In the genomic region with DNA sequence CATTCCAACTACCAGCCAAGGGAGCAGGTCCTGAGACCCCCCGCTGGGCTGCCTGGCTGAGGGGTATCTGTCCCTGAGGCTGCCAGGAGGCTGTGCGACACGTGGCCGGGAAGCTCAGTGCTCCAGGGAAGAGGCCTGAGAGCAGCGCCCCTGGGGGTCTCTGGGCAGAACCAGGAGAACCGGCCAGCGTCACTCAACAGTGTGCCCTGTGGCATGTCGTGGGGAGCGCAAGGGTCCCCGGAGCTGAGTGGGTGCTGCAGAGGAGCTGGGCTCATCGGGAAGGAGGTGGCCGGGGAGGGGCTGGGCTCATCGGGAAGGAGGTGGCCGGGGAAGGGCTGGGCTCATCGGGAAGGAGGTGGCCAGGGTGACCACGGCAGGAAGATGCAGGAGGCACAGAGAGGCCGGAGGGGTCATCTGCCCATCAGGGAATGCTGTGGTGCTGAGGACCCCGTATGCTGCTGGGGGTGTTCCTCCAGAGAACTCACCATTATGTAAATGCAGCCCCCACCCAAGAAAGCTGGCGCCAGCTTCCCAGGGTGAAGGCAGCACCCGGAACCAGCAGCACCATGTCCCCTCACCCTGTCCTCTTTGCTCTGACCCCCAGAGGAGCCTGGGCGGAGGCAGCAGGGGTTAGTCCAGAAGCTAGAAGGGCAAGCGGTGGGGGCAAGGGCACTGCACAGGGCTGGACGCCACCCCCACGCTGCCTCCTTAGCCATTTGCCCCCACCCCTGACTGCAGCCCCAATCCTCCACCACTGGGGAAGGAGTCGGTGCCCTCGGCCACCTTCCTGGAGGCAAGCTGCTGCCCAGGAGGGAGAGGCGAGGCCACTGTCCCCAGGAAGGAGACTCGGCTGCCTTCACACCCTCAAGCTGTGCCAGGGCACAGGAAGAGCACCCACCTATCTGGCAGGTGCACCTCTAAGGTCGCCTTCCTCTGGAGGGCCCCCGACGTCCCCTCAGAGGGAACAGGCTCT, we compare ENCODE assay signal across 25 cellular contexts. TPM values are rescaled to one million over a fixed set of nuclear protein-coding genes. Genes with fewer than 3 reads are reported as not detected.
DNase-seq lines count a peak whose midpoint lies in the region; ATAC-seq and TF ChIP-seq lines count a peak whose summit lies in the region.
"Had no signal": no experiment of that assay in that cellular context is flagged by ENCODE, and none has a peak within 500 bp of the region (broad histone marks: within the 10 kb centered on the region; RNA-seq: fewer than 3 reads in every experiment).

No MANE protein-coding gene starts in this region.

- no peak for ATAC-seq in upper lobe of left lung (ENCODE audit: low FRiP score in 2 of 2)
- ATAC-seq: Panc1 had no signal

- no peak for TF ChIP-seq CTCF in HEK293 (tag by site-specific recombination; IDR thresholded peaks at IDR 0.05)
- TF ChIP-seq CTCF in endodermal cell (conservative IDR thresholded peaks at IDR 0.05), result no peak
- no peak for TF ChIP-seq CTCF in neural progenitor cell (IDR thresholded peaks at IDR 0.05)
- TF ChIP-seq CTCF in upper lobe of left lung (IDR thresholded peaks at IDR 0.05), result no peak
- no peak for TF ChIP-seq CTCF in transverse colon (IDR thresholded peaks at IDR 0.05)

- H3K9me3 ChIP-seq in HEK293 (ENCODE audit: control insufficient read depth, insufficient read depth, low read depth, low read length) (no peaks in the 10 kb centered on the region), endodermal cell (ENCODE audit: control insufficient read depth, low read length) (no peaks in the 10 kb centered on the region), neural progenitor cell (ENCODE audit: low read depth) (no peaks in the 10 kb centered on the region), upper lobe of left lung (no peaks in the 10 kb centered on the region), transverse colon (no peaks in the 10 kb centered on the region)

- TF ChIP-seq POLR2A in upper lobe of left lung (IDR thresholded peaks at IDR 0.05), result no peak
- TF ChIP-seq POLR2A in transverse colon (IDR thresholded peaks at IDR 0.05), result no peak

- H3K36me3 ChIP-seq in HEK293 (ENCODE audit: control insufficient read depth in 2 of 2, insufficient read depth in 1 of 2, low read length in 2 of 2) (no peaks in the 10 kb centered on the region), endodermal cell (ENCODE audit: control insufficient read depth, insufficient read depth, low read length) (no peaks in the 10 kb centered on the region), neural progenitor cell (no peaks in the 10 kb centered on the region), upper lobe of left lung (no peaks in the 10 kb centered on the region), transverse colon (no peaks in the 10 kb centered on the region)

- CTCF ChIA-PET in HEK293 (lab: Yijun Ruan, JAX), result interaction anchor here (0.7 kb wide), 2 partner anchors 19 to 114 kb away, joined by 4 read pairs; no protein-coding TSS in a partner anchor

- no peaks in the 10 kb centered on the region for H3K27me3 ChIP-seq in endodermal cell (ENCODE audit: control insufficient read depth, insufficient read depth, low read length, poor library complexity, severe bottlenecking)
- H3K27me3 ChIP-seq in neural progenitor cell, result no peaks in the 10 kb centered on the region
- no peaks in the 10 kb centered on the region for H3K27me3 ChIP-seq in upper lobe of left lung
- H3K27me3 ChIP-seq in transverse colon, result no peaks in the 10 kb centered on the region

- H3K4me3 Mint-ChIP-seq in endodermal cell (no peak overlapping the region), neural progenitor cell (no peak overlapping the region)
- H3K4me3 Mint-ChIP-seq: CD4-positive, alpha-beta T cell; natural killer cell treated with Interleukin-12 subunit alpha and Interleukin-12 subunit beta and Interleukin-15 and Interleukin-18, amount 100 ng/mL, for 72 hours; stimulated activated naive CD8-positive, alpha-beta T cell treated with anti-CD3 and anti-CD28 coated beads, Interleukin-15, Interleukin-2, amounts not matched to agents 100 ng/mL and 50 ng/mL, for 24 hours had no signal

- TF ChIP-seq EP300 in upper lobe of left lung (IDR thresholded peaks at IDR 0.05) (no peak), transverse colon (IDR thresholded peaks at IDR 0.05; ENCODE audit: low read depth) (no peak)

- H3F3A ChIP-seq in neural progenitor cell (ENCODE audit: low read depth), result no peaks in the 10 kb centered on the region

- intact Hi-C loops in transverse colon (cut with DNase I; ENCODE audit: low total_unique reads), result no loop called here

- H3K27me3 Mint-ChIP-seq in endodermal cell (ENCODE audit: insufficient read depth) (no peaks in the 10 kb centered on the region), neural progenitor cell (ENCODE audit: insufficient read depth, low read depth) (peaks cover 15% of the 10 kb centered on the region)
- H3K27me3 Mint-ChIP-seq: CD4-positive, alpha-beta T cell; stimulated activated naive CD8-positive, alpha-beta T cell treated with anti-CD3 and anti-CD28 coated beads, Interleukin-15, Interleukin-2, amounts not matched to agents 100 ng/mL and 50 ng/mL, for 24 hours had no signal

- no peak overlapping the region for H3K4me3 ChIP-seq in HEK293 (ENCODE audit: low read depth, low read length)
- H3K4me3 ChIP-seq in endodermal cell (ENCODE audit: low read length), result no peak overlapping the region
- no peak overlapping the region for H3K4me3 ChIP-seq in neural progenitor cell
- no peak overlapping the region for H3K4me3 ChIP-seq in upper lobe of left lung
- H3K4me3 ChIP-seq in transverse colon, result no peak overlapping the region

- POLR2A ChIA-PET in HEK293 (lab: Yijun Ruan, JAX), result no interaction called here

- in situ Hi-C loops in transverse colon (cut with MboI; ENCODE audit: low pct_ligation_motif_present in 1 of 4, low pct_unique_long_range_greater_than_20kb in 1 of 4, low sequenced_read_pairs in 3 of 4), result no loop called here

- no peak overlapping the region for H3K4me2 ChIP-seq in neural progenitor cell

- H3K36me3 Mint-ChIP-seq in endodermal cell (ENCODE audit: low read depth) (no peaks in the 10 kb centered on the region), neural progenitor cell (no peaks in the 10 kb centered on the region)
- H3K36me3 Mint-ChIP-seq: natural killer cell treated with Interleukin-12 subunit alpha and Interleukin-12 subunit beta and Interleukin-15 and Interleukin-18, amount 100 ng/mL, for 72 hours had no signal

- DNase-seq in endodermal cell (peak; percentile 69), neural progenitor cell (ENCODE audit: low spot score) (peak; percentile 37), upper lobe of left lung (peak; percentile 15 to 62), putamen (ENCODE audit: low spot score) (no peak), transverse colon (no peak)
- DNase-seq in stimulated activated CD4-positive, alpha-beta T cell treated with anti-CD3 and anti-CD28 coated beads, Interleukin-2, amount 100 ng/mL, for 48 hours, result no peak
- DNase-seq: activated CD4-positive, alpha-beta T cell treated with anti-CD3 and anti-CD28 coated beads for 48 hours; cortex of kidney; DMS 273 treated with DMSO at 0.1 percent for 48 hours; NCI-H1105 treated with DMSO at 0.1 percent for 48 hours; NCI-H2081; NCI-H446 treated with DMSO at 0.1 percent for 48 hours; stimulated activated CD4-positive, alpha-beta T cell treated with anti-CD3 and anti-CD28 coated beads, Interleukin-2, amount 100 ng/mL, for 24 hours had no signal

- H3K9me3 Mint-ChIP-seq in endodermal cell, result no peaks in the 10 kb centered on the region
- H3K9me3 Mint-ChIP-seq in neural progenitor cell, result no peaks in the 10 kb centered on the region
- H3K9me3 Mint-ChIP-seq: activated T-helper 2 cell treated with anti-CD3 and anti-CD28 coated beads, Interferon-gamma antibody, Interleukin-2, Interleukin-4, amounts not matched to agents 10 μg/mL and 5 μg/mL and 100 μg/mL, durations not matched to agents 14 hours and 24 hours and 36 hours; CD4-positive, alpha-beta T cell; natural killer cell treated with Interleukin-12 subunit alpha and Interleukin-12 subunit beta and Interleukin-15 and Interleukin-18, amount 100 ng/mL, for 72 hours; stimulated activated naive CD8-positive, alpha-beta T cell treated with anti-CD3 and anti-CD28 coated beads, Interleukin-15, Interleukin-2, amounts not matched to agents 100 ng/mL and 50 ng/mL, for 24 hours had no signal

- no peak overlapping the region for H3K27ac ChIP-seq in HEK293 (ENCODE audit: extremely low read depth, low read depth, low read length)
- H3K27ac ChIP-seq in endodermal cell (ENCODE audit: low read depth, low read length), result no peak overlapping the region
- no peak overlapping the region for H3K27ac ChIP-seq in neural progenitor cell
- H3K27ac ChIP-seq in upper lobe of left lung, result no peak overlapping the region
- H3K27ac ChIP-seq in transverse colon, result peak overlapping the region in 1 of 4 donors; percentile 43
- H3K27ac ChIP-seq: HL-60 had no signal

- H2AFZ ChIP-seq in neural progenitor cell (replicated peaks), result no peak overlapping the region

- no peaks in the 10 kb centered on the region for H3K79me2 ChIP-seq in neural progenitor cell (ENCODE audit: low read depth)

- H3K9ac ChIP-seq in endodermal cell (ENCODE audit: extremely low read depth, low read length, poor library complexity, severe bottlenecking) (no peak overlapping the region), neural progenitor cell (no peak overlapping the region)

- no peaks in the 10 kb centered on the region for H4K20me1 ChIP-seq in neural progenitor cell (ENCODE audit: low read depth)

- 91 to 92% methylated on average over 16 to 31 of the region's 31 CpGs for WGBS in endodermal cell (ENCODE audit: insufficient coverage in 1 of 2, insufficient read length in 1 of 2), 2 experiments
- 92 to 93% methylated on average over 17 to 31 of the region's 31 CpGs for WGBS in upper lobe of left lung, 2 donors
- WGBS in transverse colon (ENCODE audit: low coverage in 1 of 2), 2 donors, result 86 to 91% methylated on average over 7 to 31 of the region's 31 CpGs

- no peak overlapping the region for H3K27ac Mint-ChIP-seq in endodermal cell
- H3K27ac Mint-ChIP-seq in neural progenitor cell, result no peak overlapping the region
- H3K27ac Mint-ChIP-seq: activated T-helper 2 cell treated with anti-CD3 and anti-CD28 coated beads, Interferon-gamma antibody, Interleukin-2, Interleukin-4, amounts not matched to agents 10 μg/mL and 5 μg/mL and 100 μg/mL, durations not matched to agents 14 hours and 24 hours and 36 hours; CD4-positive, alpha-beta T cell; natural killer cell treated with Interleukin-12 subunit alpha and Interleukin-12 subunit beta and Interleukin-15 and Interleukin-18, amount 100 ng/mL, for 72 hours; stimulated activated naive CD8-positive, alpha-beta T cell treated with anti-CD3 and anti-CD28 coated beads, Interleukin-15, Interleukin-2, amounts not matched to agents 100 ng/mL and 50 ng/mL, for 24 hours had no signal

- H3K4me1 Mint-ChIP-seq in endodermal cell (peaks cover 19% of the 10 kb centered on the region), neural progenitor cell (peaks cover 34% of the 10 kb centered on the region)

- peaks cover 25% of the 10 kb centered on the region for H3K4me1 ChIP-seq in HEK293 (ENCODE audit: control insufficient read depth, insufficient read depth, low read length)
- H3K4me1 ChIP-seq in endodermal cell (ENCODE audit: control insufficient read depth, insufficient read depth, low read length), result no peaks in the 10 kb centered on the region
- H3K4me1 ChIP-seq in neural progenitor cell, result peaks cover 12% of the 10 kb centered on the region
- peaks cover 0 to 7% (median 2%) of the 10 kb centered on the region in 4 donors for H3K4me1 ChIP-seq in upper lobe of left lung
- H3K4me1 ChIP-seq in transverse colon, result peaks cover 9 to 23% (median 17%) of the 10 kb centered on the region in 4 donors

RNA-seq across cellular contexts. Expression of a gene that starts 33.3 kb away (rescaled TPM):
- total RNA-seq in endodermal cell, result not detected
- polyA plus RNA-seq in endodermal cell (2013, experiment 1 of 2), result not detected
- not detected for polyA plus RNA-seq in endodermal cell (2013, experiment 2 of 2)
- total RNA-seq in neural progenitor cell (ENCODE audit: low replicate concordance), result not detected in 2 replicates
- total RNA-seq in upper lobe of left lung, result not detected
- not detected for total RNA-seq in transverse colon
- total RNA-seq: activated T-helper 2 cell treated with anti-CD3 and anti-CD28 coated beads, Interferon-gamma antibody, Interleukin-2, Interleukin-4, amounts not matched to agents 10 μg/mL and 5 μg/mL and 100 μg/mL, durations not matched to agents 14 hours and 24 hours and 36 hours; CD4-positive, alpha-beta T cell; fibroblast of lung; G401; H4; natural killer cell treated with Interleukin-12 subunit alpha and Interleukin-12 subunit beta and Interleukin-15 and Interleukin-18, amount 100 ng/mL, for 72 hours; skeletal muscle tissue; T-helper 1 cell treated with Interleukin-12 subunit alpha and Interleukin-12 subunit beta and Interleukin-4 antibody, amounts not matched to agents 30 ng/mL and 1 ng/mL, for 36 hours had no signal
- polyA plus RNA-seq: fibroblast of lung had no signal

RNA-seq across cellular contexts. Expression of a gene that starts 58.7 kb away (rescaled TPM):
- not detected for total RNA-seq in endodermal cell
- polyA plus RNA-seq in endodermal cell (2013, experiment 1 of 2), result not detected
- polyA plus RNA-seq in endodermal cell (2013, experiment 2 of 2), result not detected
- total RNA-seq in neural progenitor cell (ENCODE audit: low replicate concordance), result not detected in 2 replicates
- not detected for total RNA-seq in upper lobe of left lung
- not detected for total RNA-seq in transverse colon
- total RNA-seq: activated T-helper 2 cell treated with anti-CD3 and anti-CD28 coated beads, Interferon-gamma antibody, Interleukin-2, Interleukin-4, amounts not matched to agents 10 μg/mL and 5 μg/mL and 100 μg/mL, durations not matched to agents 14 hours and 24 hours and 36 hours; CD4-positive, alpha-beta T cell; fibroblast of lung; G401; H4; natural killer cell treated with Interleukin-12 subunit alpha and Interleukin-12 subunit beta and Interleukin-15 and Interleukin-18, amount 100 ng/mL, for 72 hours; skeletal muscle tissue; T-helper 1 cell treated with Interleukin-12 subunit alpha and Interleukin-12 subunit beta and Interleukin-4 antibody, amounts not matched to agents 30 ng/mL and 1 ng/mL, for 36 hours had no signal
- polyA plus RNA-seq: fibroblast of lung had no signal

Comparison
In these comparisons a context has a peak if more than half of its experiments do, and no peak if none do; other contexts are left out.
1. DNase-seq: peak in endodermal cell (single experiment), neural progenitor cell (single experiment) and upper lobe of left lung (2 of 2); none in stimulated activated CD4-positive, alpha-beta T cell treated with anti-CD3 and anti-CD28 coated beads, Interleukin-2, amount 100 ng/mL, for 48 hours (0 of 2), putamen (single experiment) and transverse colon (single experiment).